Comparison of ENCODE assay signal across 11 cellular contexts in the genomic region with DNA sequence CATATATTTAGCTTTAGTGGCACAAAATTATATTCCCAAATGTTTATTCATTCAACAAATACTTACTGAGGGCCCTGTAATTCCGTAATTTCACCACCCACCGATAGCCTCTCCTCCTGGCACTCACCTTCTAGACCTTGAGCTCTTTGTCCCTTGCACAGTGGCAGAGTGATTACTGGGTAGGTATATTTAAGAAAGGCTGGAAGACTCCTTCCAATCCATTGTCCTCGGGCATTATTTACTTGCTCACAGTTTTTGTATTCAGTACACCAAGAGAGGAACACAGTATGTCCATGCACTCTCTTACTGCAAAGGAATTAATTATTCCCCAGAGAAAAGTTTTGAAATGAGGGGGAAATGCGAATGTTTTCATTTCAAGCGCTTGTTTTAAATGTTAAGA. TPM values are rescaled to one million over a fixed set of nuclear protein-coding genes. Genes with fewer than 3 reads are reported as not detected.
A peak's percentile ranks its signal among the peaks of the same experiment; 100 is the strongest.
DNase-seq lines count a peak whose midpoint lies in the region; ATAC-seq and TF ChIP-seq lines count a peak whose summit lies in the region.
"Had no signal": no experiment of that assay in that cellular context is flagged by ENCODE, and none has a peak within 500 bp of the region (broad histone marks: within the 10 kb centered on the region; RNA-seq: fewer than 3 reads in every experiment).

No MANE protein-coding gene starts in this region.

- intact Hi-C loops in CD14-positive monocyte (cut with micrococcal nuclease) = no loop called here
- intact Hi-C loops in thyroid gland (cut with DNase I) = no loop called here

- H3K4me1 Mint-ChIP-seq in CD14-positive monocyte = peaks cover 30% of the 10 kb centered on the region

- H3K4me1 ChIP-seq in HAP-1 (peaks cover 27% of the 10 kb centered on the region), SJSA1 (replicated peaks) (peaks cover 19% of the 10 kb centered on the region), iPS-15b (ENCODE audit: control insufficient read depth, insufficient read depth, low read length) (peaks cover 18% of the 10 kb centered on the region), thyroid gland (peaks cover 14 to 18% of the 10 kb centered on the region in 2 donors)

- no peak for DNase-seq in CD14-positive monocyte (ENCODE audit: low spot score)
- peak; percentile 36 to 54 for DNase-seq in HAP-1 (ENCODE audit: low spot score in 2 of 2)
- no peak for DNase-seq in SJSA1 (ENCODE audit: low read depth in 1 of 2, low spot score in 2 of 2)
- DNase-seq in foreskin melanocyte = no peak
- DNase-seq in thyroid gland = no peak
- DNase-seq: SIG-M5; stimulated activated CD4-positive, alpha-beta T cell treated with anti-CD3 and anti-CD28 coated beads, Interleukin-12 subunit alpha, Interleukin-12 subunit beta, amount 100 ng/mL, for 4 hours had no signal

- TF ChIP-seq CTCF in CD14-positive monocyte (IDR thresholded peaks at IDR 0.05) (no peak), thyroid gland (IDR thresholded peaks at IDR 0.05) (no peak)

- peaks cover 5% of the 10 kb centered on the region for H3K36me3 ChIP-seq in HAP-1 (replicated peaks)
- peaks cover 27% of the 10 kb centered on the region for H3K36me3 ChIP-seq in SJSA1
- peaks cover 2% of the 10 kb centered on the region for H3K36me3 ChIP-seq in iPS-15b (ENCODE audit: control insufficient read depth, insufficient read depth, low read length)
- no peaks in the 10 kb centered on the region for H3K36me3 ChIP-seq in thyroid gland

- peak overlapping the region; percentile 93 for H3K9ac ChIP-seq in iPS-15b (ENCODE audit: low read depth, low read length)

- H3K9me3 ChIP-seq in HAP-1 (no peaks in the 10 kb centered on the region), SJSA1 (replicated peaks) (no peaks in the 10 kb centered on the region), iPS-15b (ENCODE audit: control insufficient read depth, insufficient read depth, low read length) (no peaks in the 10 kb centered on the region), thyroid gland (no peaks in the 10 kb centered on the region)

- no peak for ATAC-seq in GM19467 (IDR thresholded peaks at IDR 0.05; ENCODE audit: unreplicated experiment)
- ATAC-seq in GM18873 (IDR thresholded peaks at IDR 0.05; ENCODE audit: low FRiP score, unreplicated experiment) = no peak
- ATAC-seq: left lobe of liver had no signal

- peaks cover 0 to 5% (median 0%) of the 10 kb centered on the region in 7 donors for H3K9me3 Mint-ChIP-seq in CD14-positive monocyte

- H3K4me3 Mint-ChIP-seq in CD14-positive monocyte = peak overlapping the region; percentile 3 to 92

- H3K4me3 ChIP-seq in HAP-1 (peak overlapping the region; percentile 82), SJSA1 (peak overlapping the region; percentile 86), iPS-15b (ENCODE audit: low read depth, low read length) (peak overlapping the region; percentile 94), thyroid gland (replicated peaks in 1 of 3) (no peak overlapping the region)

- H3K27me3 Mint-ChIP-seq in CD14-positive monocyte (ENCODE audit: low read depth in 3 of 3) = peaks cover 2 to 4% (median 4%) of the 10 kb centered on the region in 3 donors

- H3K27ac Mint-ChIP-seq in CD14-positive monocyte = no peak overlapping the region

- peak overlapping the region; percentile 98; the same call in 1 of the 2 replicates for H3K27ac ChIP-seq in SJSA1
- no peak overlapping the region for H3K27ac ChIP-seq in thyroid gland

- no peaks in the 10 kb centered on the region for H3K27me3 ChIP-seq in HAP-1 (ENCODE audit: low read depth)
- no peaks in the 10 kb centered on the region for H3K27me3 ChIP-seq in SJSA1 (replicated peaks)
- no peaks in the 10 kb centered on the region for H3K27me3 ChIP-seq in iPS-15b (ENCODE audit: control insufficient read depth, insufficient read depth, low read length)
- H3K27me3 ChIP-seq in thyroid gland = peaks cover 11% of the 10 kb centered on the region

- 42 to 47% methylated on average over 5 of the region's 5 CpGs for WGBS in thyroid gland, 2 donors

- in situ Hi-C loops in HAP-1 (cut with MboI; ENCODE audit: low sequenced_read_pairs) = loop anchor here (25.0 kb wide), 1 partner anchor 316 kb away; no protein-coding TSS in a partner anchor

- H3K36me3 Mint-ChIP-seq in CD14-positive monocyte = no peaks in the 10 kb centered on the region

- no peak for TF ChIP-seq POLR2A in thyroid gland (IDR thresholded peaks at IDR 0.05)

RNA-seq across cellular contexts. Expression of a gene that starts 1.1 kb away (rescaled TPM):
- under 1 TPM; 0.54 to 0.66 TPM for polyA plus RNA-seq in CD14-positive monocyte
- 54.4 and 60.7 TPM in 2 replicates for total RNA-seq in SJSA1 (2014; rRNA removed; shearing (Covaris generic))
- under 1 TPM in 2 of 4 donors, not detected in 2; 0.11 to 0.54 TPM for total RNA-seq in thyroid gland

Comparison
In these comparisons a context has a peak if more than half of its experiments do, and no peak if none do; other contexts are left out.
1. DNase-seq: peak in HAP-1 (2 of 2); none in CD14-positive monocyte (single experiment), SJSA1 (0 of 2), foreskin melanocyte (single experiment) and thyroid gland (0 of 2).
2. H3K4me3 ChIP-seq: peak in HAP-1 (single experiment), SJSA1 (single experiment) and iPS-15b (single experiment); none in thyroid gland (0 of 3).
3. RNA of a gene that starts 1.1 kb away (total RNA-seq): 54.4 to 60.7 TPM in SJSA1; 0.11 to 0.54 TPM in thyroid gland; every median in the first group is over 10 times any median in the second.